1 cellular context compared by ENCODE assay signal in genomic region chr1:88684482-88685238, GRCh38.
TF ChIP-seq lines count a peak whose summit lies in the region.

No MANE protein-coding gene starts in this region.

TF ChIP-seq in HepG2, 621 proteins besides CTCF, POLR2A, EP300 and RAD21 (continued from another document and continues in another):
- TF ChIP-seq BCLAF1 (IDR thresholded peaks at IDR 0.05) = no peak
- TF ChIP-seq ZFP36 (IDR thresholded peaks at IDR 0.05; ENCODE audit: borderline replicate concordance, low read depth, low read length, partially characterized antibody) = no peak
- TF ChIP-seq STAT5B (CRISPR knock-in tag; IDR thresholded peaks at IDR 0.05) = no peak
- no peak for TF ChIP-seq ZZZ3 (CRISPR knock-in tag; IDR thresholded peaks at IDR 0.05; ENCODE audit: borderline replicate concordance)
- TF ChIP-seq FOXJ3 (CRISPR knock-in tag; IDR thresholded peaks at IDR 0.05; ENCODE audit: borderline replicate concordance) = no peak
- peak; percentile 90 for TF ChIP-seq PATZ1 (CRISPR knock-in tag; IDR thresholded peaks at IDR 0.05)
- no peak for TF ChIP-seq ERF (CRISPR knock-in tag; IDR thresholded peaks at IDR 0.05)
- TF ChIP-seq ZNF451 (CRISPR knock-in tag; IDR thresholded peaks at IDR 0.05) = no peak
- no peak for TF ChIP-seq CHD2 (IDR thresholded peaks at IDR 0.05; ENCODE audit: low read depth, low read length)
- no peak for TF ChIP-seq ZNF225 (CRISPR knock-in tag; IDR thresholded peaks at IDR 0.05)
- 0 out of 2 replicates have a peak, but pooled peaks have one; percentile 32 for TF ChIP-seq GFI1 (CRISPR knock-in tag; IDR thresholded peaks at IDR 0.05; ENCODE audit: borderline replicate concordance)
- TF ChIP-seq ARNT2 (CRISPR knock-in tag; IDR thresholded peaks at IDR 0.05; ENCODE audit: low read depth) = peak; percentile 32; the same call in 1 of the 2 replicates
- no peak for TF ChIP-seq ZNF746 (CRISPR knock-in tag; IDR thresholded peaks at IDR 0.05)
- TF ChIP-seq RBM39 (IDR thresholded peaks at IDR 0.05; ENCODE audit: low read depth, low read length, poor library complexity, severe bottlenecking) = peak; percentile 89
- TF ChIP-seq GZF1 (CRISPR knock-in tag; IDR thresholded peaks at IDR 0.05) = no peak
- no peak for TF ChIP-seq SRY (CRISPR knock-in tag; IDR thresholded peaks at IDR 0.05)
- no peak for TF ChIP-seq ZFP62 (CRISPR knock-in tag; IDR thresholded peaks at IDR 0.05)
- TF ChIP-seq ZNF652 (CRISPR knock-in tag; IDR thresholded peaks at IDR 0.05; ENCODE audit: borderline replicate concordance, low read depth) = no peak
- peak; percentile 75 for TF ChIP-seq KDM5B (CRISPR knock-in tag; IDR thresholded peaks at IDR 0.05; ENCODE audit: borderline replicate concordance)
- TF ChIP-seq U2AF1 (optimal IDR thresholded peaks at IDR 0.05; ENCODE audit: low read depth, low read length) = no peak
- TF ChIP-seq NFAT5 (CRISPR knock-in tag; IDR thresholded peaks at IDR 0.05) = 0 out of 2 replicates have a peak, but pooled peaks have one; percentile 54
- TF ChIP-seq ZNF720 (CRISPR knock-in tag; IDR thresholded peaks at IDR 0.05) = no peak
- TF ChIP-seq ZNF597 (CRISPR knock-in tag; IDR thresholded peaks at IDR 0.05) = no peak
- peak; percentile 13; the same call in 1 of the 2 replicates for TF ChIP-seq E2F2 (CRISPR knock-in tag; IDR thresholded peaks at IDR 0.05; ENCODE audit: borderline replicate concordance)
- TF ChIP-seq TOE1 (CRISPR knock-in tag; IDR thresholded peaks at IDR 0.05) = no peak; the same call in 1 of the 2 replicates
- TF ChIP-seq EHMT2 (IDR thresholded peaks at IDR 0.05; ENCODE audit: borderline replicate concordance, low read depth, low read length) = no peak
- 0 out of 2 replicates have a peak, but pooled peaks have one; percentile 30 for TF ChIP-seq KLF15 (CRISPR knock-in tag; IDR thresholded peaks at IDR 0.05; ENCODE audit: borderline replicate concordance)
- peak; percentile 87 for TF ChIP-seq SRSF1 (optimal IDR thresholded peaks at IDR 0.05; ENCODE audit: low read depth, low read length)
- no peak for TF ChIP-seq ZNF737 (CRISPR knock-in tag; IDR thresholded peaks at IDR 0.05; ENCODE audit: borderline replicate concordance)
- no peak for TF ChIP-seq ZNF33B (CRISPR knock-in tag; IDR thresholded peaks at IDR 0.05)
- TF ChIP-seq TFE3 (CRISPR knock-in tag; IDR thresholded peaks at IDR 0.05) = no peak
- peak; percentile 14; the same call in 1 of the 2 replicates for TF ChIP-seq TRAFD1 (CRISPR knock-in tag; IDR thresholded peaks at IDR 0.05; ENCODE audit: borderline replicate concordance)
- TF ChIP-seq ISX (CRISPR knock-in tag; conservative IDR thresholded peaks at IDR 0.05) = no peak; the same call in 1 of the 2 replicates
- no peak for TF ChIP-seq ZNF709 (CRISPR knock-in tag; IDR thresholded peaks at IDR 0.05)
- TF ChIP-seq PHF5A (CRISPR knock-in tag; IDR thresholded peaks at IDR 0.05; ENCODE audit: low read depth, unreplicated experiment) = no peak
- no peak for TF ChIP-seq RFX1 (IDR thresholded peaks at IDR 0.05)
- no peak for TF ChIP-seq ZNF232 (CRISPR knock-in tag; IDR thresholded peaks at IDR 0.05; ENCODE audit: borderline replicate concordance)
- TF ChIP-seq ZIK1 (CRISPR knock-in tag; IDR thresholded peaks at IDR 0.05; ENCODE audit: borderline replicate concordance, low read depth) = peak; percentile 23
- no peak for TF ChIP-seq TFAP4 (IDR thresholded peaks at IDR 0.05; ENCODE audit: borderline replicate concordance, low read depth)
- 0 out of 2 replicates have a peak, but pooled peaks have one; percentile 9 for TF ChIP-seq ZSCAN21 (CRISPR knock-in tag; IDR thresholded peaks at IDR 0.05; ENCODE audit: borderline replicate concordance)
- no peak for TF ChIP-seq SIN3B (IDR thresholded peaks at IDR 0.05; ENCODE audit: low read length)
- peak; percentile 51 to 70 for TF ChIP-seq HMGXB4 (CRISPR knock-in tag; IDR thresholded peaks at IDR 0.05; ENCODE audit: borderline replicate concordance in 1 of 2, low read depth in 1 of 2)
- TF ChIP-seq ZNF768 (CRISPR knock-in tag; IDR thresholded peaks at IDR 0.05) = peak; percentile 11; the same call in 1 of the 2 replicates
